In genomic region chr12:27841392-27841882, GRCh38 we compare ENCODE assay signal across 1 cellular context.
A peak's percentile ranks its signal among the peaks of the same experiment; 100 is the strongest.
TF ChIP-seq lines count a peak whose summit lies in the region.

No MANE protein-coding gene starts in this region.

TF ChIP-seq in HEK293, 187 proteins besides CTCF, POLR2A, EP300 and RAD21 (continued from another document):
- peak; percentile 50; the same call in 1 of the 2 replicates for TF ChIP-seq PRDM6 (tag by site-specific recombination; IDR thresholded peaks at IDR 0.05)
- no peak for TF ChIP-seq ZNF292 (tag by site-specific recombination; IDR thresholded peaks at IDR 0.05; ENCODE audit: borderline replicate concordance, low read depth)
- TF ChIP-seq ZNF138 (tag by site-specific recombination; IDR thresholded peaks at IDR 0.05; ENCODE audit: borderline replicate concordance): no peak
- TF ChIP-seq ZFP37 (tag by site-specific recombination; IDR thresholded peaks at IDR 0.05): no peak
- no peak for TF ChIP-seq EGR2 (tag by site-specific recombination; IDR thresholded peaks at IDR 0.05; ENCODE audit: low read depth)
- no peak for TF ChIP-seq MZF1 (tag by site-specific recombination; IDR thresholded peaks at IDR 0.05; ENCODE audit: borderline replicate concordance)
- no peak for TF ChIP-seq ZNF514 (tag by site-specific recombination; IDR thresholded peaks at IDR 0.05)
- TF ChIP-seq ZNF426 (tag by site-specific recombination; IDR thresholded peaks at IDR 0.05): no peak
- no peak for TF ChIP-seq ZNF580 (tag by site-specific recombination; IDR thresholded peaks at IDR 0.05)
- no peak for TF ChIP-seq ZNF37A (tag by site-specific recombination; IDR thresholded peaks at IDR 0.05)
- TF ChIP-seq ZNF280C (tag by site-specific recombination; IDR thresholded peaks at IDR 0.05): no peak
- TF ChIP-seq BCL11A (tag by site-specific recombination; IDR thresholded peaks at IDR 0.05; ENCODE audit: low read depth): 0 out of 2 replicates have a peak, but pooled peaks have one; percentile 15
- no peak for TF ChIP-seq ZNF639 (tag by site-specific recombination; IDR thresholded peaks at IDR 0.05)
- 0 out of 2 replicates have a peak, but pooled peaks have one; percentile 20 for TF ChIP-seq SP7 (tag by site-specific recombination; IDR thresholded peaks at IDR 0.05)
- TF ChIP-seq ZEB2 (tag by site-specific recombination; IDR thresholded peaks at IDR 0.05): no peak
- no peak for TF ChIP-seq ZNF610 (tag by site-specific recombination; IDR thresholded peaks at IDR 0.05; ENCODE audit: borderline replicate concordance)
- no peak for TF ChIP-seq ZNF488 (tag by site-specific recombination; IDR thresholded peaks at IDR 0.05)
- no peak for TF ChIP-seq ZNF791 (tag by site-specific recombination; IDR thresholded peaks at IDR 0.05)
- TF ChIP-seq ZNF266 (tag by site-specific recombination; IDR thresholded peaks at IDR 0.05; ENCODE audit: low read depth): no peak
- no peak for TF ChIP-seq ZNF112 (tag by site-specific recombination; IDR thresholded peaks at IDR 0.05)
- no peak for TF ChIP-seq YY1 (tag by site-specific recombination; IDR thresholded peaks at IDR 0.05)
- TF ChIP-seq KLF7 (tag by site-specific recombination; IDR thresholded peaks at IDR 0.05; ENCODE audit: borderline replicate concordance): no peak
- no peak for TF ChIP-seq ZNF585B (tag by site-specific recombination; IDR thresholded peaks at IDR 0.05)
- TF ChIP-seq ZNF529 (tag by site-specific recombination; IDR thresholded peaks at IDR 0.05; ENCODE audit: insufficient replicate concordance): no peak
- TF ChIP-seq ZNF341 (tag by site-specific recombination; IDR thresholded peaks at IDR 0.05; ENCODE audit: low read depth): no peak
- no peak for TF ChIP-seq HIC1 (tag by site-specific recombination; IDR thresholded peaks at IDR 0.05)
- no peak for TF ChIP-seq ZNF302 (tag by site-specific recombination; IDR thresholded peaks at IDR 0.05; ENCODE audit: low read depth)
- TF ChIP-seq ZSCAN30 (tag by site-specific recombination; IDR thresholded peaks at IDR 0.05): no peak
- peak; percentile 26; the same call in 1 of the 2 replicates for TF ChIP-seq FEZF1 (tag by site-specific recombination; IDR thresholded peaks at IDR 0.05)
- TF ChIP-seq ZXDB (tag by site-specific recombination; IDR thresholded peaks at IDR 0.05): no peak
- peak; percentile 81; the same call in 1 of the 2 replicates for TF ChIP-seq TCF7L2 (IDR thresholded peaks at IDR 0.05; ENCODE audit: borderline replicate concordance, low read depth, low read length)
- TF ChIP-seq ZBTB21 (tag by site-specific recombination; IDR thresholded peaks at IDR 0.05): no peak
- 0 out of 2 replicates have a peak, but pooled peaks have one; percentile 37 for TF ChIP-seq ZBTB48 (tag by site-specific recombination; IDR thresholded peaks at IDR 0.05)
- TF ChIP-seq ZNF394 (tag by site-specific recombination; IDR thresholded peaks at IDR 0.05; ENCODE audit: borderline replicate concordance): no peak
- peak; percentile 55; the same call in 1 of the 2 replicates for TF ChIP-seq OSR2 (tag by site-specific recombination; IDR thresholded peaks at IDR 0.05)
- no peak for TF ChIP-seq ELK4 (IDR thresholded peaks at IDR 0.05; ENCODE audit: borderline replicate concordance, low read depth, low read length)
- TF ChIP-seq BCL6B (tag by site-specific recombination; IDR thresholded peaks at IDR 0.05): no peak
